In genomic region chr3:197394464-197395321, GRCh38 we compare ENCODE assay signal across 8 cellular contexts.
DNase-seq lines count a peak whose midpoint lies in the region; ATAC-seq and TF ChIP-seq lines count a peak whose summit lies in the region.

No MANE protein-coding gene starts in this region.

- POLR2A ChIA-PET in OCI-LY7 (lab: Charles Lee): no interaction called here

- H3K4me2 ChIP-seq in OCI-LY7 (ENCODE audit: low read length): no peak overlapping the region

- H3K79me2 ChIP-seq in OCI-LY7 (ENCODE audit: insufficient read depth, low read depth, low read length): no peaks in the 10 kb centered on the region

- TF ChIP-seq CTCF in GM13977 (IDR thresholded peaks at IDR 0.05; ENCODE audit: extremely low read depth, insufficient read depth, missing control alignments) (no peak), OCI-LY7 (conservative IDR thresholded peaks at IDR 0.05; ENCODE audit: low read length) (no peak)

- H2AFZ ChIP-seq in OCI-LY7 (ENCODE audit: low read length): no peak overlapping the region

- no peak overlapping the region for H3K27ac ChIP-seq in OCI-LY7 (ENCODE audit: low read depth, low read length, poor library complexity, severe bottlenecking)

- no peaks in the 10 kb centered on the region for H3K9me3 ChIP-seq in OCI-LY7 (ENCODE audit: low read length)

- no peaks in the 10 kb centered on the region for H3K36me3 ChIP-seq in OCI-LY7 (ENCODE audit: insufficient read depth, low read length)

- DNase-seq in GM13977 (ENCODE audit: low spot score) (peak; percentile 80), head of caudate nucleus (peak in 38 of 42 donors; percentile 27 to 90 (median 59)), OCI-LY7 (ENCODE audit: low spot score) (no peak), GM19240 (ENCODE audit: insufficient read length, low spot score) (no peak), NCI-H2029 (lab: John Stamatoyannopoulos, UW) (no peak)
- DNase-seq in activated CD8-positive, alpha-beta memory T cell treated with anti-CD3 and anti-CD28 coated beads, Interleukin-2, amount 50 U/mL, for 4 hours: peak; percentile 22
- DNase-seq in stimulated activated CD4-positive, alpha-beta T cell treated with anti-CD3 and anti-CD28 coated beads, Interleukin-15, amount 100 ng/mL, for 48 hours (ENCODE audit: low read depth in 2 of 2): peak; percentile 41 to 51

- intact Hi-C loops in head of caudate nucleus (cut with DNase I) (no loop called here), OCI-LY7 (cut with micrococcal nuclease; ENCODE audit: unreplicated experiment) (no loop called here)

- no peaks in the 10 kb centered on the region for H4K20me1 ChIP-seq in OCI-LY7 (ENCODE audit: insufficient read depth, low read length)

- H3K4me3 ChIP-seq in OCI-LY7 (ENCODE audit: low read depth, low read length, poor library complexity, severe bottlenecking): no peak overlapping the region

- peak; percentile 78 for ATAC-seq in HG03045 (IDR thresholded peaks at IDR 0.05; ENCODE audit: unreplicated experiment)

- in situ Hi-C loops in GM13977 (cut with MboI; ENCODE audit: low pct_unique_long_range_greater_than_20kb, low sequenced_read_pairs, unreplicated experiment): no loop called here

- CTCF ChIA-PET in OCI-LY7 (lab: Charles Lee; ENCODE audit: unreplicated experiment): no interaction called here

- no peaks in the 10 kb centered on the region for H3K4me1 ChIP-seq in OCI-LY7 (ENCODE audit: insufficient read depth, low read length, poor library complexity, severe bottlenecking)

- no peaks in the 10 kb centered on the region for H3K9me2 ChIP-seq in OCI-LY7 (ENCODE audit: insufficient read depth, low read length)

- no TSS peak for BruUV-seq in OCI-LY7 (replicated peaks; lab: Mats Ljungman, UMichigan)

Comparison
In these comparisons a context has a peak if more than half of its experiments do, and no peak if none do; other contexts are left out.
1. DNase-seq: peak in GM13977 (single experiment), activated CD8-positive, alpha-beta memory T cell treated with anti-CD3 and anti-CD28 coated beads, Interleukin-2, amount 50 U/mL, for 4 hours (single experiment), head of caudate nucleus (38 of 42) and stimulated activated CD4-positive, alpha-beta T cell treated with anti-CD3 and anti-CD28 coated beads, Interleukin-15, amount 100 ng/mL, for 48 hours (2 of 2); none in OCI-LY7 (single experiment), GM19240 (single experiment) and NCI-H2029 (single experiment).